20 cellular contexts compared by ENCODE assay signal in genomic region chr14:69372146-69372545, GRCh38.
"Had no signal": no experiment of that assay in that cellular context is flagged by ENCODE, and none has a peak within 500 bp of the region (broad histone marks: within the 10 kb centered on the region; RNA-seq: fewer than 3 reads in every experiment).

No MANE protein-coding gene starts in this region.

- H3K27ac ChIP-seq: coronary artery, dorsolateral prefrontal cortex, esophagus muscularis mucosa, foreskin keratinocyte, gastroesophageal sphincter, heart left ventricle, hepatocyte, left lung, lower lobe of right lung had no signal

- ATAC-seq: foreskin keratinocyte, gastroesophageal sphincter, heart left ventricle, left cardiac atrium, left lung, left ventricle myocardium superior, lower lobe of right lung, mucosa of descending colon had no signal

- H3K4me3 Mint-ChIP-seq: immature natural killer cell, mesothelial cell of epicardium had no signal

- H2AFZ ChIP-seq: hepatocyte had no signal

- H3K9me3 Mint-ChIP-seq: immature natural killer cell had no signal

- H3K27ac Mint-ChIP-seq: immature natural killer cell, mesothelial cell of epicardium, naive B cell had no signal

- H3K9me3 ChIP-seq: esophagus muscularis mucosa, gastroesophageal sphincter, lower lobe of right lung, mucosa of descending colon had no signal

- H3K4me1 ChIP-seq: esophagus muscularis mucosa, foreskin keratinocyte, gastroesophageal sphincter, heart left ventricle, left lung, lower lobe of right lung had no signal

- H3K4me2 ChIP-seq: hepatocyte had no signal

- H3K79me2 ChIP-seq: hepatocyte had no signal

- H3K27me3 Mint-ChIP-seq: naive B cell had no signal

- H3K27me3 ChIP-seq: dorsolateral prefrontal cortex, esophagus muscularis mucosa, foreskin keratinocyte, gastroesophageal sphincter, heart left ventricle, hepatocyte, left lung had no signal

- H3K4me1 Mint-ChIP-seq: immature natural killer cell, mesothelial cell of epicardium, naive B cell had no signal

- H3K4me3 ChIP-seq: coronary artery, dorsolateral prefrontal cortex, esophagus muscularis mucosa, gastroesophageal sphincter, heart left ventricle, hepatocyte, left lung, lower lobe of right lung, mucosa of descending colon had no signal

- DNase-seq: dermis blood vessel endothelial cell; dorsolateral prefrontal cortex; effector CD4-positive, alpha-beta T cell; effector memory CD4-positive, alpha-beta T cell; foreskin keratinocyte; heart left ventricle; hypothalamus; immature natural killer cell; left cardiac atrium; left lung; left ventricle myocardium superior; lower lobe of right lung; mesenchymal stem cell; mucosa of descending colon; naive B cell had no signal
